Comparison of ENCODE assay signal across 12 cellular contexts in genomic region chr11:17230867-17231851, GRCh38. TPM values are rescaled to one million over a fixed set of nuclear protein-coding genes. Genes with fewer than 3 reads are reported as not detected.
DNase-seq lines count a peak whose midpoint lies in the region; ATAC-seq and TF ChIP-seq lines count a peak whose summit lies in the region.
"Had no signal": no experiment of that assay in that cellular context is flagged by ENCODE, and none has a peak within 500 bp of the region (broad histone marks: within the 10 kb centered on the region; RNA-seq: fewer than 3 reads in every experiment).

No MANE protein-coding gene starts in this region.

- CTCF ChIA-PET in CD4-positive, alpha-beta T cell (lab: Charles Lee): interaction anchor here (0.9 to 2.2 kb wide), 7 partner anchors 11 to 273 kb away, joined by 3 to 18 read pairs (median 3); no protein-coding TSS in a partner anchor

- no peak overlapping the region for H3K4me3 ChIP-seq in sigmoid colon

- no peak for DNase-seq in CD4-positive, alpha-beta T cell
- DNase-seq in NCI-H2107 (lab: John Stamatoyannopoulos, UW) (no peak), sigmoid colon (no peak), left lobe of liver (ENCODE audit: low spot score) (no peak), NCI-H2227 treated with DMSO at 0.1 percent for 48 hours (lab: John Stamatoyannopoulos, UW) (no peak)
- DNase-seq: DMS153; effector CD8-positive, alpha-beta T cell had no signal

- intact Hi-C loops in CD4-positive, alpha-beta T cell (cut with DNase I, micrococcal nuclease): loop anchor here (1.0 to 10.0 kb wide), 6 partner anchors 54 to 751 kb away; partner anchors contain the start of gene NCR3LG1 (in 2 of the 2)
- intact Hi-C loops in sigmoid colon (cut with DNase I): loop anchor here (10.0 kb wide), 1 partner anchor 274 kb away; no protein-coding TSS in a partner anchor

- TF ChIP-seq POLR2A in sigmoid colon (IDR thresholded peaks at IDR 0.05): no peak

- no peak overlapping the region for H3K27ac ChIP-seq in CD4-positive, alpha-beta T cell (ENCODE audit: low read depth, low read length)
- H3K27ac ChIP-seq in sigmoid colon: no peak overlapping the region

- POLR2A ChIA-PET in CD4-positive, alpha-beta T cell (lab: Charles Lee): interaction anchor here (1.1 to 1.4 kb wide), 4 partner anchors 45 to 123 kb away, joined by 3 to 7 read pairs (median 6); partner anchors contain the start of gene NUCB2

- no peaks in the 10 kb centered on the region for H3K36me3 Mint-ChIP-seq in CD4-positive, alpha-beta T cell (ENCODE audit: low read depth)
- no peaks in the 10 kb centered on the region for H3K36me3 Mint-ChIP-seq in activated T-helper 17 cell treated with anti-CD3 and anti-CD28 coated beads, Interleukin-2, amount 50 U/mL, for 72 hours (ENCODE audit: low read depth)

- peaks cover 0 to 5% (median 0%) of the 10 kb centered on the region in 4 donors for H3K4me1 ChIP-seq in sigmoid colon

- no peak overlapping the region for H3K27ac Mint-ChIP-seq in CD4-positive, alpha-beta T cell
- H3K27ac Mint-ChIP-seq in activated T-helper 17 cell treated with anti-CD3 and anti-CD28 coated beads, Interleukin-2, amount 50 U/mL, for 72 hours: no peak overlapping the region

- H3K27me3 Mint-ChIP-seq in CD4-positive, alpha-beta T cell: no peaks in the 10 kb centered on the region
- H3K27me3 Mint-ChIP-seq in activated T-helper 17 cell treated with anti-CD3 and anti-CD28 coated beads, Interleukin-2, amount 50 U/mL, for 72 hours: peaks cover 7% of the 10 kb centered on the region

- WGBS in sigmoid colon, 2 donors: 49 to 76% methylated on average over 3 of the region's 3 CpGs

- H3K9me3 Mint-ChIP-seq in CD4-positive, alpha-beta T cell: no peaks in the 10 kb centered on the region
- no peaks in the 10 kb centered on the region for H3K9me3 Mint-ChIP-seq in activated T-helper 17 cell treated with anti-CD3 and anti-CD28 coated beads, Interleukin-2, amount 50 U/mL, for 72 hours
- H3K9me3 Mint-ChIP-seq: neural crest cell had no signal

- peak; percentile 68 for ATAC-seq in CD4-positive, alpha-beta T cell (ENCODE audit: poor library complexity)
- ATAC-seq in GM21360 (IDR thresholded peaks at IDR 0.05; ENCODE audit: unreplicated experiment) (peak; percentile 97), HG03442 (IDR thresholded peaks at IDR 0.05; ENCODE audit: unreplicated experiment) (peak; percentile 96), left lobe of liver (no peak)
- peak; percentile 94 for ATAC-seq in activated T-helper 17 cell treated with anti-CD3 and anti-CD28 coated beads, Interleukin-2, amount 50 U/mL, for 72 hours (replicated peaks)
- ATAC-seq: Panc1 had no signal

- no peak for TF ChIP-seq EP300 in sigmoid colon (IDR thresholded peaks at IDR 0.05)

- H3K4me1 Mint-ChIP-seq in CD4-positive, alpha-beta T cell (ENCODE audit: low read depth): peaks cover 16% of the 10 kb centered on the region
- peaks cover 16% of the 10 kb centered on the region for H3K4me1 Mint-ChIP-seq in activated T-helper 17 cell treated with anti-CD3 and anti-CD28 coated beads, Interleukin-2, amount 50 U/mL, for 72 hours

- no peaks in the 10 kb centered on the region for H3K36me3 ChIP-seq in sigmoid colon

- TF ChIP-seq CTCF in CD4-positive, alpha-beta T cell (IDR thresholded peaks at IDR 0.05): no peak
- TF ChIP-seq CTCF in sigmoid colon (IDR thresholded peaks at IDR 0.05): no peak

- no peak overlapping the region for H3K4me3 Mint-ChIP-seq in CD4-positive, alpha-beta T cell
- peak overlapping the region; percentile 41 for H3K4me3 Mint-ChIP-seq in activated T-helper 17 cell treated with anti-CD3 and anti-CD28 coated beads, Interleukin-2, amount 50 U/mL, for 72 hours
- H3K4me3 Mint-ChIP-seq: neural crest cell had no signal

- no peaks in the 10 kb centered on the region for H3K27me3 ChIP-seq in CD4-positive, alpha-beta T cell (ENCODE audit: control insufficient read depth, insufficient read depth, low read length)
- H3K27me3 ChIP-seq in sigmoid colon: no peaks in the 10 kb centered on the region

- H3K9me3 ChIP-seq in CD4-positive, alpha-beta T cell (ENCODE audit: control insufficient read depth, low read length): no peaks in the 10 kb centered on the region
- no peaks in the 10 kb centered on the region for H3K9me3 ChIP-seq in sigmoid colon

RNA-seq across cellular contexts. Expression of gene PIK3C2A, which starts 23.4 kb away (rescaled TPM):
- total RNA-seq in CD4-positive, alpha-beta T cell: 10 to 100 TPM; 39.2 to 43.0 TPM
- 10 to 100 TPM; 22.3 to 40.4 TPM for total RNA-seq in activated T-helper 17 cell treated with anti-CD3 and anti-CD28 coated beads, Interleukin-2, amount 50 U/mL, for 72 hours
- total RNA-seq in sigmoid colon: 10 to 100 TPM; 52.9 to 72.6 (median 65.7) TPM
- polyA plus RNA-seq in sigmoid colon: 10 to 100 TPM in 1 of 3 donors, 1 to 10 TPM in 2; 6.0 to 10.0 (median 9.7) TPM
- 20.5 TPM for total RNA-seq in left lobe of liver

RNA-seq across cellular contexts. Expression of gene NUCB2, which starts 45.4 kb away (rescaled TPM):
- total RNA-seq in CD4-positive, alpha-beta T cell: 10 to 100 TPM; 65.2 to 73.0 TPM
- 10 to 100 TPM; 28.3 to 39.0 TPM for total RNA-seq in activated T-helper 17 cell treated with anti-CD3 and anti-CD28 coated beads, Interleukin-2, amount 50 U/mL, for 72 hours
- total RNA-seq in sigmoid colon: 10 to 100 TPM; 38.3 to 45.1 (median 39.4) TPM
- polyA plus RNA-seq in sigmoid colon: 10 to 100 TPM; 19.8 to 68.3 (median 24.0) TPM
- total RNA-seq in left lobe of liver: 114 TPM
